ENCODE assay signal across 15 cellular contexts in genomic region chr17:20206591-20206990, GRCh38.
DNase-seq lines count a peak whose midpoint lies in the region; ATAC-seq and TF ChIP-seq lines count a peak whose summit lies in the region.
"Had no signal": no experiment of that assay in that cellular context is flagged by ENCODE, and none has a peak within 500 bp of the region (broad histone marks: within the 10 kb centered on the region; RNA-seq: fewer than 3 reads in every experiment).

No MANE protein-coding gene starts in this region.

- no peak for TF ChIP-seq CTCF in astrocyte of the spinal cord (IDR thresholded peaks at IDR 0.05; ENCODE audit: low read depth, low read length)

- H3K9me3 Mint-ChIP-seq in activated T-helper 17 cell treated with anti-CD3 and anti-CD28 coated beads, Interleukin-2, amount 50 U/mL, for 72 hours, result no peaks in the 10 kb centered on the region
- H3K9me3 Mint-ChIP-seq: activated B cell treated with CpG ODN at 0.5 μM for 24 hours; activated T-cell treated with anti-CD3 and anti-CD28 coated beads, Interleukin-2, amount 50 U/mL, for 4 hours; stimulated activated naive CD8-positive, alpha-beta T cell treated with anti-CD3 and anti-CD28 coated beads, Interleukin-15, Interleukin-2, amounts not matched to agents 100 ng/mL and 50 ng/mL, for 24 hours had no signal

- DNase-seq in A172 (ENCODE audit: low spot score), result peak; percentile 57
- peak; percentile 48 for DNase-seq in HT1080 (ENCODE audit: low read depth)
- DNase-seq in astrocyte of the spinal cord (ENCODE audit: low read depth, low spot score), result peak; percentile 56
- DNase-seq in hepatic stellate cell (ENCODE audit: low spot score), result peak; percentile 53
- DNase-seq in SKM-1 (lab: John Stamatoyannopoulos, UW; ENCODE audit: unreplicated experiment), result no peak
- DNase-seq: activated B cell treated with CpG ODN at 0.5 μM for 24 hours; activated T-cell treated with anti-CD3 and anti-CD28 coated beads, Interleukin-2, amount 50 U/mL, for 4 hours; gastrocnemius medialis; occipital lobe; SHP77 treated with DMSO at 0.1 percent for 48 hours had no signal

- peaks cover 8% of the 10 kb centered on the region for H3K4me1 Mint-ChIP-seq in activated T-helper 17 cell treated with anti-CD3 and anti-CD28 coated beads, Interleukin-2, amount 50 U/mL, for 72 hours
- H3K4me1 Mint-ChIP-seq: activated B cell treated with CpG ODN at 0.5 μM for 24 hours had no signal

- no peak overlapping the region for H3K27ac Mint-ChIP-seq in activated T-helper 17 cell treated with anti-CD3 and anti-CD28 coated beads, Interleukin-2, amount 50 U/mL, for 72 hours
- H3K27ac Mint-ChIP-seq: activated B cell treated with CpG ODN at 0.5 μM for 24 hours had no signal

- no peaks in the 10 kb centered on the region for H3K27me3 Mint-ChIP-seq in activated T-helper 17 cell treated with anti-CD3 and anti-CD28 coated beads, Interleukin-2, amount 50 U/mL, for 72 hours
- H3K27me3 Mint-ChIP-seq: activated B cell treated with CpG ODN at 0.5 μM for 24 hours; stimulated activated naive CD8-positive, alpha-beta T cell treated with anti-CD3 and anti-CD28 coated beads, Interleukin-15, Interleukin-2, amounts not matched to agents 100 ng/mL and 50 ng/mL, for 24 hours had no signal

- H3K4me3 ChIP-seq in astrocyte of the spinal cord (ENCODE audit: low read depth, low read length), result no peak overlapping the region
- H3K4me3 ChIP-seq: gastrocnemius medialis had no signal

- no peak for ATAC-seq in HG02970 (IDR thresholded peaks at IDR 0.05; ENCODE audit: low FRiP score, unreplicated experiment)
- no peak for ATAC-seq in activated T-helper 17 cell treated with anti-CD3 and anti-CD28 coated beads, Interleukin-2, amount 50 U/mL, for 72 hours (replicated peaks)
- no peak for ATAC-seq in GM18868 (IDR thresholded peaks at IDR 0.05; ENCODE audit: unreplicated experiment)
- ATAC-seq: gastrocnemius medialis, left lobe of liver had no signal

- H3K4me3 Mint-ChIP-seq in activated T-helper 17 cell treated with anti-CD3 and anti-CD28 coated beads, Interleukin-2, amount 50 U/mL, for 72 hours, result no peak overlapping the region
- H3K4me3 Mint-ChIP-seq: activated B cell treated with CpG ODN at 0.5 μM for 24 hours; activated T-cell treated with anti-CD3 and anti-CD28 coated beads, Interleukin-2, amount 50 U/mL, for 4 hours; stimulated activated naive CD8-positive, alpha-beta T cell treated with anti-CD3 and anti-CD28 coated beads, Interleukin-15, Interleukin-2, amounts not matched to agents 100 ng/mL and 50 ng/mL, for 24 hours had no signal

- in situ Hi-C loops in astrocyte of the spinal cord (cut with HindIII; ENCODE audit: low sequenced_read_pairs), result no loop called here

- no peaks in the 10 kb centered on the region for H3K36me3 Mint-ChIP-seq in activated T-helper 17 cell treated with anti-CD3 and anti-CD28 coated beads, Interleukin-2, amount 50 U/mL, for 72 hours (ENCODE audit: low read depth)
